1 cellular context compared by ENCODE assay signal in genomic region chr2:27071277-27071989, GRCh38.
A peak's percentile ranks its signal among the peaks of the same experiment; 100 is the strongest.
TF ChIP-seq lines count a peak whose summit lies in the region.

TSS of gene OST4 (minus strand) at chr2:27071654.

TF ChIP-seq in HEK293, 187 proteins besides CTCF, POLR2A, EP300 and RAD21 (continued from another document and continues in another):
- TF ChIP-seq ZNF518A (tag by site-specific recombination; conservative IDR thresholded peaks at IDR 0.05; ENCODE audit: low read depth), result 0 out of 2 replicates have a peak, but pooled peaks have one; percentile 30
- no peak for TF ChIP-seq GLI4 (tag by site-specific recombination; IDR thresholded peaks at IDR 0.05)
- 0 out of 2 replicates have a peak, but pooled peaks have one; percentile 17 for TF ChIP-seq PRDM1 (tag by site-specific recombination; IDR thresholded peaks at IDR 0.05)
- peak; percentile 93 for TF ChIP-seq ZNF629 (tag by site-specific recombination; IDR thresholded peaks at IDR 0.05)
- no peak for TF ChIP-seq ZNF426 (tag by site-specific recombination; IDR thresholded peaks at IDR 0.05)
- no peak for TF ChIP-seq ZNF121 (tag by site-specific recombination; IDR thresholded peaks at IDR 0.05)
- TF ChIP-seq ZNF292 (tag by site-specific recombination; IDR thresholded peaks at IDR 0.05; ENCODE audit: borderline replicate concordance, low read depth), result no peak
- TF ChIP-seq TCF7L2 (IDR thresholded peaks at IDR 0.05; ENCODE audit: borderline replicate concordance, low read depth, low read length), result no peak
- no peak for TF ChIP-seq KLF8 (tag by site-specific recombination; IDR thresholded peaks at IDR 0.05)
- TF ChIP-seq ZNF488 (tag by site-specific recombination; IDR thresholded peaks at IDR 0.05), result no peak
- TF ChIP-seq ZNF48 (tag by site-specific recombination; IDR thresholded peaks at IDR 0.05), result no peak
- TF ChIP-seq FEZF1 (tag by site-specific recombination; IDR thresholded peaks at IDR 0.05), result no peak
- no peak for TF ChIP-seq ZNF138 (tag by site-specific recombination; IDR thresholded peaks at IDR 0.05; ENCODE audit: borderline replicate concordance)
- TF ChIP-seq KLF10 (tag by site-specific recombination; IDR thresholded peaks at IDR 0.05), result peak; percentile 90
- TF ChIP-seq ZBTB21 (tag by site-specific recombination; IDR thresholded peaks at IDR 0.05), result peak; percentile 78
- no peak for TF ChIP-seq ZNF677 (tag by site-specific recombination; IDR thresholded peaks at IDR 0.05)
- TF ChIP-seq ZNF398 (tag by site-specific recombination; IDR thresholded peaks at IDR 0.05), result no peak
- no peak for TF ChIP-seq ZSCAN4 (tag by site-specific recombination; IDR thresholded peaks at IDR 0.05)
- no peak for TF ChIP-seq PRDM4 (tag by site-specific recombination; IDR thresholded peaks at IDR 0.05)
- TF ChIP-seq ZFP41 (tag by site-specific recombination; IDR thresholded peaks at IDR 0.05; ENCODE audit: borderline replicate concordance), result no peak
- TF ChIP-seq ZBTB7A (tag by site-specific recombination; IDR thresholded peaks at IDR 0.05; ENCODE audit: low read depth), result no peak
- TF ChIP-seq ZBTB26 (tag by site-specific recombination; optimal IDR thresholded peaks at IDR 0.05), result peak; percentile 77
- TF ChIP-seq ZBTB49 (tag by site-specific recombination; IDR thresholded peaks at IDR 0.05; ENCODE audit: low read depth), result no peak
- TF ChIP-seq ZNF394 (tag by site-specific recombination; IDR thresholded peaks at IDR 0.05; ENCODE audit: borderline replicate concordance), result no peak
- no peak for TF ChIP-seq ZNF747 (tag by site-specific recombination; IDR thresholded peaks at IDR 0.05)
- TF ChIP-seq ZBTB48 (tag by site-specific recombination; IDR thresholded peaks at IDR 0.05), result no peak
- no peak for TF ChIP-seq ZNF558 (tag by site-specific recombination; IDR thresholded peaks at IDR 0.05)
- no peak for TF ChIP-seq ZNF791 (tag by site-specific recombination; IDR thresholded peaks at IDR 0.05)
- TF ChIP-seq ZNF610 (tag by site-specific recombination; IDR thresholded peaks at IDR 0.05; ENCODE audit: borderline replicate concordance), result no peak
- no peak for TF ChIP-seq ZNF626 (tag by site-specific recombination; IDR thresholded peaks at IDR 0.05)
- no peak for TF ChIP-seq ZNF621 (tag by site-specific recombination; IDR thresholded peaks at IDR 0.05)
- no peak for TF ChIP-seq ZBTB10 (tag by site-specific recombination; IDR thresholded peaks at IDR 0.05)
- no peak for TF ChIP-seq AEBP2 (tag by site-specific recombination; IDR thresholded peaks at IDR 0.05; ENCODE audit: borderline replicate concordance)
- TF ChIP-seq ZNF266 (tag by site-specific recombination; IDR thresholded peaks at IDR 0.05; ENCODE audit: low read depth), result no peak
- TF ChIP-seq ZNF792 (tag by site-specific recombination; IDR thresholded peaks at IDR 0.05), result no peak
- TF ChIP-seq ZNF660 (tag by site-specific recombination; IDR thresholded peaks at IDR 0.05), result 0 out of 2 replicates have a peak, but pooled peaks have one; percentile 59
